28 cellular contexts compared by ENCODE assay signal in genomic region chr4:47075919-47076318, GRCh38. TPM values are rescaled to one million over a fixed set of nuclear protein-coding genes. Genes with fewer than 3 reads are reported as not detected.
DNase-seq lines count a peak whose midpoint lies in the region; ATAC-seq, FAIRE-seq and TF ChIP-seq lines count a peak whose summit lies in the region.
"Had no signal": no experiment of that assay in that cellular context is flagged by ENCODE, and none has a peak within 500 bp of the region (broad histone marks: within the 10 kb centered on the region; RNA-seq: fewer than 3 reads in every experiment).

No MANE protein-coding gene starts in this region.

- CTCF ChIA-PET in endothelial cell of umbilical vein (lab: Charles Lee) = interaction anchor here (1.2 to 2.4 kb wide), 6 partner anchors 9 to 49 kb away, joined by 3 to 12 read pairs (median 6); no protein-coding TSS in a partner anchor

- DNase-seq in NCI-H1417 (lab: John Stamatoyannopoulos, UW) = peak in 2 of 3 experiments; percentile 19 to 52
- no peak for DNase-seq in NCI-H1417 treated with DMSO at 0.1 percent for 48 hours (lab: John Stamatoyannopoulos, UW)
- DNase-seq in WERI-Rb-1 = peak; percentile 53
- peak; percentile 7 for DNase-seq in endothelial cell of umbilical vein (ENCODE audit: low read depth, low spot score)
- DNase-seq in osteoblast (ENCODE audit: insufficient read length, low spot score, missing footprints) = no peak
- no peak for DNase-seq in activated T-helper 2 cell treated with anti-CD3 and anti-CD28 coated beads, Interferon-gamma antibody, Interleukin-2, Interleukin-4, amounts not matched to agents 10 μg/mL and 5 μg/mL and 100 μg/mL, durations not matched to agents 14 hours and 24 hours and 36 hours (ENCODE audit: low spot score)
- DNase-seq in Ammon's horn (ENCODE audit: low spot score) = no peak
- DNase-seq: activated CD4-positive, alpha-beta T cell treated with anti-CD3 and anti-CD28 coated beads for 48 hours; AML-193; CD8-positive, alpha-beta memory T cell; glutamatergic neuron; GOT3; NCI-H1105; NCI-H748 treated with DMSO at 0.1 percent for 48 hours; SHP77 had no signal

- no peak for TF ChIP-seq CTCF in WERI-Rb-1 (IDR thresholded peaks at IDR 0.05; ENCODE audit: low read depth, low read length)
- TF ChIP-seq CTCF in endothelial cell of umbilical vein (IDR thresholded peaks at IDR 0.05; ENCODE audit: extremely low read depth in 1 of 2, insufficient read depth in 1 of 2, low read depth in 1 of 2, low read length in 2 of 2) = no peak
- no peak for TF ChIP-seq CTCF in osteoblast (IDR thresholded peaks at IDR 0.05; ENCODE audit: extremely low read depth, low read depth, low read length)

- H2AFZ ChIP-seq in endothelial cell of umbilical vein (ENCODE audit: low read depth, low read length) = peak overlapping the region; percentile 57
- peak overlapping the region; percentile 36 for H2AFZ ChIP-seq in osteoblast (ENCODE audit: low read length)

- BruUV-seq in endothelial cell of umbilical vein (replicated peaks; lab: Mats Ljungman, UMichigan) = no TSS peak

- H3K79me2 ChIP-seq in endothelial cell of umbilical vein (ENCODE audit: control insufficient read depth, insufficient read depth, low read length) (no peaks in the 10 kb centered on the region), osteoblast (ENCODE audit: insufficient read depth, low read length) (no peaks in the 10 kb centered on the region)

- no peaks in the 10 kb centered on the region for H3K9me1 ChIP-seq in endothelial cell of umbilical vein (replicated peaks; ENCODE audit: control insufficient read depth, extremely low read depth, insufficient read depth, low read length)

- dilution Hi-C loops in endothelial cell of umbilical vein (cut with MboI; ENCODE audit: extremely low pct_ligation_motif_present, low sequenced_read_pairs) = no loop called here

- no peak for FAIRE-seq in endothelial cell of umbilical vein (lab: Jason Lieb, UNC)
- FAIRE-seq: colon, endometrium, HepG2 had no signal

- H3K27me3 ChIP-seq in WERI-Rb-1 (ENCODE audit: insufficient read depth, low read depth, severe bottlenecking) (no peaks in the 10 kb centered on the region), endothelial cell of umbilical vein (ENCODE audit: control insufficient read depth in 2 of 2, insufficient read depth in 2 of 2, low read length in 2 of 2) (no peaks in the 10 kb centered on the region), osteoblast (ENCODE audit: insufficient read depth, low read length) (no peaks in the 10 kb centered on the region)
- H3K27me3 ChIP-seq: ascending aorta had no signal

- H3K4me2 ChIP-seq in endothelial cell of umbilical vein (ENCODE audit: insufficient read depth, low read length) (peak overlapping the region; percentile 40), osteoblast (ENCODE audit: insufficient read depth, low read length) (peak overlapping the region; percentile 73)

- intact Hi-C loops in endothelial cell of umbilical vein (cut with micrococcal nuclease) = no loop called here
- intact Hi-C loops in activated T-helper 2 cell treated with anti-CD3 and anti-CD28 coated beads, Interferon-gamma antibody, Interleukin-2, Interleukin-4, amounts not matched to agents 10 μg/mL and 5 μg/mL and 100 μg/mL, durations not matched to agents 14 hours and 24 hours and 36 hours (cut with micrococcal nuclease) = no loop called here

- H3K27ac Mint-ChIP-seq in activated T-helper 2 cell treated with anti-CD3 and anti-CD28 coated beads, Interferon-gamma antibody, Interleukin-2, Interleukin-4, amounts not matched to agents 10 μg/mL and 5 μg/mL and 100 μg/mL, durations not matched to agents 14 hours and 24 hours and 36 hours = no peak overlapping the region
- H3K27ac Mint-ChIP-seq: activated naive CD8-positive, alpha-beta T cell; activated T-helper 1 cell treated with anti-CD3 and anti-CD28 coated beads, Interleukin-12 subunit alpha, Interleukin-12 subunit beta, Interleukin-2, Interleukin-4 antibody, amounts not matched to agents 30 ng/mL and 10 ng/mL and 1 ng/mL, durations not matched to agents 14 hours and 24 hours and 36 hours; CD8-positive, alpha-beta memory T cell; mesothelial cell of epicardium; nephron had no signal

- POLR2A ChIA-PET in endothelial cell of umbilical vein (lab: Charles Lee) = no interaction called here

- H3K36me3 ChIP-seq in WERI-Rb-1 = no peaks in the 10 kb centered on the region
- H3K36me3 ChIP-seq in endothelial cell of umbilical vein (ENCODE audit: control insufficient read depth in 2 of 2, extremely low read depth in 1 of 2, insufficient read depth in 2 of 2, low read length in 2 of 2) = no peaks in the 10 kb centered on the region
- no peaks in the 10 kb centered on the region for H3K36me3 ChIP-seq in osteoblast (ENCODE audit: insufficient read depth, low read length)
- H3K36me3 ChIP-seq: ascending aorta, prostate gland had no signal

- no peaks in the 10 kb centered on the region for H3K36me3 Mint-ChIP-seq in activated T-helper 2 cell treated with anti-CD3 and anti-CD28 coated beads, Interferon-gamma antibody, Interleukin-2, Interleukin-4, amounts not matched to agents 10 μg/mL and 5 μg/mL and 100 μg/mL, durations not matched to agents 14 hours and 24 hours and 36 hours (ENCODE audit: low read depth)
- H3K36me3 Mint-ChIP-seq: activated naive CD8-positive, alpha-beta T cell; CD8-positive, alpha-beta memory T cell; mesothelial cell of epicardium had no signal

- H3K9me3 ChIP-seq in WERI-Rb-1 (ENCODE audit: severe bottlenecking) = no peaks in the 10 kb centered on the region
- H3K9me3 ChIP-seq in endothelial cell of umbilical vein (replicated peaks; ENCODE audit: control insufficient read depth, insufficient read depth, low read length) = no peaks in the 10 kb centered on the region
- H3K9me3 ChIP-seq in osteoblast (ENCODE audit: low read depth, low read length) = no peaks in the 10 kb centered on the region
- H3K9me3 ChIP-seq: ascending aorta, prostate gland had no signal

- peaks cover 3% of the 10 kb centered on the region for H3K9me3 Mint-ChIP-seq in activated T-helper 2 cell treated with anti-CD3 and anti-CD28 coated beads, Interferon-gamma antibody, Interleukin-2, Interleukin-4, amounts not matched to agents 10 μg/mL and 5 μg/mL and 100 μg/mL, durations not matched to agents 14 hours and 24 hours and 36 hours
- H3K9me3 Mint-ChIP-seq: activated T-helper 1 cell treated with anti-CD3 and anti-CD28 coated beads, Interleukin-12 subunit alpha, Interleukin-12 subunit beta, Interleukin-2, Interleukin-4 antibody, amounts not matched to agents 30 ng/mL and 10 ng/mL and 1 ng/mL, durations not matched to agents 14 hours and 24 hours and 36 hours; mesothelial cell of epicardium; nephron had no signal

- no peak overlapping the region for H3K4me3 Mint-ChIP-seq in activated T-helper 2 cell treated with anti-CD3 and anti-CD28 coated beads, Interferon-gamma antibody, Interleukin-2, Interleukin-4, amounts not matched to agents 10 μg/mL and 5 μg/mL and 100 μg/mL, durations not matched to agents 14 hours and 24 hours and 36 hours (ENCODE audit: low read depth)
- H3K4me3 Mint-ChIP-seq: activated naive CD8-positive, alpha-beta T cell; activated T-helper 1 cell treated with anti-CD3 and anti-CD28 coated beads, Interleukin-12 subunit alpha, Interleukin-12 subunit beta, Interleukin-2, Interleukin-4 antibody, amounts not matched to agents 30 ng/mL and 10 ng/mL and 1 ng/mL, durations not matched to agents 14 hours and 24 hours and 36 hours; CD8-positive, alpha-beta memory T cell; mesothelial cell of epicardium; nephron had no signal

- TF ChIP-seq POLR2A in endothelial cell of umbilical vein (IDR thresholded peaks at IDR 0.05; ENCODE audit: low read depth, low read length) = no peak

- H4K20me1 ChIP-seq in endothelial cell of umbilical vein (replicated peaks; ENCODE audit: control insufficient read depth, extremely low read depth, insufficient read depth, low read length) (no peaks in the 10 kb centered on the region), osteoblast (ENCODE audit: insufficient read depth, low read length) (no peaks in the 10 kb centered on the region)

- no peak overlapping the region for H3K9ac ChIP-seq in endothelial cell of umbilical vein (replicated peaks; ENCODE audit: extremely low read depth, insufficient read depth, low read length)

- H3K27ac ChIP-seq in WERI-Rb-1 = peak overlapping the region; percentile 87
- H3K27ac ChIP-seq in endothelial cell of umbilical vein (ENCODE audit: insufficient read depth, low read depth, low read length) = peak overlapping the region; percentile 51
- H3K27ac ChIP-seq in osteoblast (ENCODE audit: low read depth, low read length) = no peak overlapping the region
- H3K27ac ChIP-seq: ascending aorta, HL-60, prostate gland had no signal

- no peaks in the 10 kb centered on the region for H3K27me3 Mint-ChIP-seq in activated T-helper 2 cell treated with anti-CD3 and anti-CD28 coated beads, Interferon-gamma antibody, Interleukin-2, Interleukin-4, amounts not matched to agents 10 μg/mL and 5 μg/mL and 100 μg/mL, durations not matched to agents 14 hours and 24 hours and 36 hours (ENCODE audit: low read depth)

- H3K4me1 Mint-ChIP-seq in activated T-helper 2 cell treated with anti-CD3 and anti-CD28 coated beads, Interferon-gamma antibody, Interleukin-2, Interleukin-4, amounts not matched to agents 10 μg/mL and 5 μg/mL and 100 μg/mL, durations not matched to agents 14 hours and 24 hours and 36 hours (ENCODE audit: low read depth) = peaks cover 6% of the 10 kb centered on the region
- H3K4me1 Mint-ChIP-seq: CD8-positive, alpha-beta memory T cell; mesothelial cell of epicardium had no signal

- H3K4me3 ChIP-seq in WERI-Rb-1 (ENCODE audit: low read depth, low read length) (no peak overlapping the region), endothelial cell of umbilical vein (replicated peaks in 1 of 3; ENCODE audit: insufficient read depth in 1 of 3, low read depth in 1 of 3, low read length in 3 of 3) (no peak overlapping the region), osteoblast (ENCODE audit: insufficient read depth, low read length) (no peak overlapping the region)
- H3K4me3 ChIP-seq: ascending aorta, prostate gland had no signal

- peaks cover 37% of the 10 kb centered on the region for H3K4me1 ChIP-seq in endothelial cell of umbilical vein (ENCODE audit: control insufficient read depth, extremely low read depth, insufficient read depth, low read length)
- H3K4me1 ChIP-seq in osteoblast (ENCODE audit: insufficient read depth, low read length) = peaks cover 36% of the 10 kb centered on the region
- H3K4me1 ChIP-seq: prostate gland had no signal

- ATAC-seq in activated CD4-positive, CD25-positive, alpha-beta regulatory T cell treated with anti-CD3 and anti-CD28 coated beads, Interleukin-2, amount 50 U/mL, for 24 hours = no peak
- ATAC-seq: HepG2 had no signal

RNA-seq across cellular contexts. Expression of gene GABRB1, which starts 44.6 kb away (rescaled TPM):
- not detected in 2 replicates for total RNA-seq in endothelial cell of umbilical vein
- polyA plus RNA-seq in endothelial cell of umbilical vein = not detected in 2 replicates
- polyA plus RNA-seq in endothelial cell of umbilical vein (2011; cell fraction: cytosol; rRNA removed) = not detected in 2 replicates
- not detected in 2 replicates for polyA plus RNA-seq in endothelial cell of umbilical vein (2011; cell fraction: nucleus; rRNA removed)
- not detected in 2 replicates for polyA plus RNA-seq in endothelial cell of umbilical vein (2012)
- not detected in 2 replicates for polyA minus RNA-seq in endothelial cell of umbilical vein
- polyA minus RNA-seq in endothelial cell of umbilical vein (2011; cell fraction: cytosol; rRNA and poly(A)+ RNA removed) = not detected
- polyA minus RNA-seq in endothelial cell of umbilical vein (2011; cell fraction: nucleus; rRNA and poly(A)+ RNA removed) = not detected in 2 replicates
- not detected in 2 replicates for total RNA-seq in osteoblast
- not detected in 2 replicates for total RNA-seq in activated T-helper 2 cell treated with anti-CD3 and anti-CD28 coated beads, Interferon-gamma antibody, Interleukin-2, Interleukin-4, amounts not matched to agents 10 μg/mL and 5 μg/mL and 100 μg/mL, durations not matched to agents 14 hours and 24 hours and 36 hours
- total RNA-seq: activated T-helper 1 cell treated with anti-CD3 and anti-CD28 coated beads, Interleukin-12 subunit alpha, Interleukin-12 subunit beta, Interleukin-2, Interleukin-4 antibody, amounts not matched to agents 30 ng/mL and 10 ng/mL and 1 ng/mL, durations not matched to agents 14 hours and 24 hours and 36 hours; CD8-positive, alpha-beta memory T cell; HepG2; mesothelial cell of epicardium; prostate gland; skeletal muscle tissue; ureter had no signal
- polyA plus RNA-seq: CD8-positive, alpha-beta memory T cell; HepG2 had no signal

Comparison
In these comparisons a context has a peak if more than half of its experiments do, and no peak if none do; other contexts are left out.
1. DNase-seq: peak in NCI-H1417 (2 of 3), WERI-Rb-1 (single experiment) and endothelial cell of umbilical vein (single experiment); none in NCI-H1417 treated with DMSO at 0.1 percent for 48 hours (single experiment), osteoblast (single experiment), activated T-helper 2 cell treated with anti-CD3 and anti-CD28 coated beads, Interferon-gamma antibody, Interleukin-2, Interleukin-4, amounts not matched to agents 10 μg/mL and 5 μg/mL and 100 μg/mL, durations not matched to agents 14 hours and 24 hours and 36 hours (single experiment) and Ammon's horn (single experiment).